26 cellular contexts compared by ENCODE assay signal in the genomic region with DNA sequence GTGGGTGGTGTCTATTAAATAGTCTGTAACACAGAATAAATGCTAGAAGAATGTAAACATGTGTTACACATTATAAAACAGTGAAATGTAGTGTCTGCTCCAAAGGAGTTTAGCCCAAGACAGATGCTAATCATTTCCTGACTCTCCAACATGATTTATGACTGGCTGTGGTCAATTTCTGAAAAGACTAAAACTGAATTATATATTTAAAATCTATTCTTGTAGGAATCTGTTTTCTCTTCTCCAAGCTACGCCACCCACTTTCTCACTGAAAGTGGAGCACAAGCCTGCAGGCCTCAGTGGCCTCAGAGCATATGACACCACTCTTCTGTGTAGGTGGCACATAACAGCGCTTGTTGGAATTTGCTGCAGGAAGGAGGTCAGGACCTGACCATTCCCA. TPM values are rescaled to one million over a fixed set of nuclear protein-coding genes. Genes with fewer than 3 reads are reported as not detected.
A peak's percentile ranks its signal among the peaks of the same experiment; 100 is the strongest.
DNase-seq lines count a peak whose midpoint lies in the region; ATAC-seq and TF ChIP-seq lines count a peak whose summit lies in the region.
"Had no signal": no experiment of that assay in that cellular context is flagged by ENCODE, and none has a peak within 500 bp of the region (broad histone marks: within the 10 kb centered on the region; RNA-seq: fewer than 3 reads in every experiment).

No MANE protein-coding gene starts in this region.

- intact Hi-C loops in A673 (cut with micrococcal nuclease; ENCODE audit: unreplicated experiment): no loop called here

- CTCF ChIA-PET in A673 (lab: Charles Lee) (no interaction called here), HEK293T (lab: Yijun Ruan, JAX) (no interaction called here)

- H3K4me3 ChIP-seq in A673 (ENCODE audit: low read depth, low read length, poor library complexity, severe bottlenecking): no peak overlapping the region
- H3K4me3 ChIP-seq: A549, esophagus squamous epithelium, neural progenitor cell, suprapubic skin, vagina had no signal

- POLR2A ChIA-PET in A673 (lab: Charles Lee; ENCODE audit: low non-redundant PET) (interaction anchor here (0.6 kb wide), 1 partner anchor 16 kb away, joined by 3 read pairs; no protein-coding TSS in a partner anchor), HEK293T (lab: Yijun Ruan, JAX) (no interaction called here)

- H3K4me1 ChIP-seq in A673 (ENCODE audit: insufficient read depth, low read length, poor library complexity, severe bottlenecking): peaks cover 42% of the 10 kb centered on the region
- H3K4me1 ChIP-seq: A549, neural progenitor cell had no signal

- DNase-seq in A673 (ENCODE audit: low spot score) (peak; percentile 86), HEK293T (ENCODE audit: extremely low spot score) (no peak), kidney glomerular epithelial cell (lab: John Stamatoyannopoulos, UW) (peak; percentile 54)
- no peak for DNase-seq in stimulated activated CD4-positive, alpha-beta T cell treated with anti-CD3 and anti-CD28 coated beads, Interleukin-4, amount 100 ng/mL, for 4 hours
- no peak for DNase-seq in effector CD4-positive, alpha-beta T cell
- DNase-seq: activated CD4-positive, CD25-positive, alpha-beta regulatory T cell treated with anti-CD3 and anti-CD28 coated beads, Interleukin-2, amount 50 U/mL, for 72 hours; activated gamma-delta T cell treated with Interleukin-2 at 50 U/mL for 16 hours; activated T-cell treated with anti-CD3 and anti-CD28 coated beads, Interleukin-2, amount 50 U/mL, for 1 hour; brain microvascular endothelial cell; DMS79; esophagus squamous epithelium; KBM-7; kidney; MM.1S; NCI-H1417 treated with DMSO at 0.1 percent for 48 hours; NCI-H2081 treated with DMSO at 0.1 percent for 48 hours; NCI-H446 treated with DMSO at 0.1 percent for 48 hours; Right ventricle myocardium superior had no signal

- H3K27ac ChIP-seq in A673 (ENCODE audit: low read depth, low read length, poor library complexity, severe bottlenecking) (peak overlapping the region; percentile 82), angular gyrus (ENCODE audit: low read depth, low read length) (peak overlapping the region; percentile 80)
- H3K27ac ChIP-seq: A549, brain microvascular endothelial cell, neural progenitor cell, suprapubic skin had no signal

- H3K9me3 ChIP-seq in A673 (ENCODE audit: low read depth, low read length, poor library complexity, severe bottlenecking): no peaks in the 10 kb centered on the region
- H3K9me3 ChIP-seq: A549, esophagus squamous epithelium, suprapubic skin, vagina had no signal

- no peaks in the 10 kb centered on the region for H3K36me3 ChIP-seq in A673 (ENCODE audit: insufficient read depth, low read length, poor library complexity, severe bottlenecking)
- H3K36me3 ChIP-seq: brain microvascular endothelial cell, esophagus squamous epithelium, neural progenitor cell, suprapubic skin, vagina had no signal

- no peak for TF ChIP-seq POLR2A in GM18505 (IDR thresholded peaks at IDR 0.05; ENCODE audit: borderline replicate concordance, extremely low read depth, insufficient read depth, insufficient read length)

- BruUV-seq in A673 (replicated peaks; lab: Mats Ljungman, UMichigan): no TSS peak

- TF ChIP-seq CTCF in A673 (conservative IDR thresholded peaks at IDR 0.05; ENCODE audit: low read depth, low read length): no peak

- H3K27me3 ChIP-seq in A673 (replicated peaks; ENCODE audit: insufficient read depth, low read depth, low read length, poor library complexity): no peaks in the 10 kb centered on the region
- H3K27me3 ChIP-seq: brain microvascular endothelial cell, esophagus squamous epithelium, neural progenitor cell, suprapubic skin, vagina had no signal

- ATAC-seq in GM18505 (IDR thresholded peaks at IDR 0.05; ENCODE audit: unreplicated experiment): no peak
- ATAC-seq in HG02678 (IDR thresholded peaks at IDR 0.05; ENCODE audit: unreplicated experiment): no peak

TF ChIP-seq in HEK293T, 16 proteins besides CTCF, POLR2A, EP300 and RAD21:
- TF ChIP-seq, protein P1, sequence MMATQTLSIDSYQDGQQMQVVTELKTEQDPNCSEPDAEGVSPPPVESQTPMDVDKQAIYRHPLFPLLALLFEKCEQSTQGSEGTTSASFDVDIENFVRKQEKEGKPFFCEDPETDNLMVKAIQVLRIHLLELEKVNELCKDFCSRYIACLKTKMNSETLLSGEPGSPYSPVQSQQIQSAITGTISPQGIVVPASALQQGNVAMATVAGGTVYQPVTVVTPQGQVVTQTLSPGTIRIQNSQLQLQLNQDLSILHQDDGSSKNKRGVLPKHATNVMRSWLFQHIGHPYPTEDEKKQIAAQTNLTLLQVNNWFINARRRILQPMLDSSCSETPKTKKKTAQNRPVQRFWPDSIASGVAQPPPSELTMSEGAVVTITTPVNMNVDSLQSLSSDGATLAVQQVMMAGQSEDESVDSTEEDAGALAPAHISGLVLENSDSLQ (IDR thresholded peaks at IDR 0.05): 0 out of 2 replicates have a peak, but pooled peaks have one; percentile 5
- no peak for TF ChIP-seq ELF4 (IDR thresholded peaks at IDR 0.05)
- TF ChIP-seq HDGF (IDR thresholded peaks at IDR 0.05; ENCODE audit: borderline replicate concordance): no peak

RNA-seq across cellular contexts. Expression of gene CTTNBP2, which starts 44.4 kb away (rescaled TPM):
- total RNA-seq in A673 (2021): 21.8 and 26.3 TPM in 2 replicates
- total RNA-seq: lung microvascular endothelial cell had no signal

Comparison
In these comparisons a context has a peak if more than half of its experiments do, and no peak if none do; other contexts are left out.
1. DNase-seq: peak in A673 (single experiment) and kidney glomerular epithelial cell (single experiment); none in HEK293T (single experiment), stimulated activated CD4-positive, alpha-beta T cell treated with anti-CD3 and anti-CD28 coated beads, Interleukin-4, amount 100 ng/mL, for 4 hours (0 of 2) and effector CD4-positive, alpha-beta T cell (single experiment).